24 cellular contexts compared by ENCODE assay signal in the genomic region with DNA sequence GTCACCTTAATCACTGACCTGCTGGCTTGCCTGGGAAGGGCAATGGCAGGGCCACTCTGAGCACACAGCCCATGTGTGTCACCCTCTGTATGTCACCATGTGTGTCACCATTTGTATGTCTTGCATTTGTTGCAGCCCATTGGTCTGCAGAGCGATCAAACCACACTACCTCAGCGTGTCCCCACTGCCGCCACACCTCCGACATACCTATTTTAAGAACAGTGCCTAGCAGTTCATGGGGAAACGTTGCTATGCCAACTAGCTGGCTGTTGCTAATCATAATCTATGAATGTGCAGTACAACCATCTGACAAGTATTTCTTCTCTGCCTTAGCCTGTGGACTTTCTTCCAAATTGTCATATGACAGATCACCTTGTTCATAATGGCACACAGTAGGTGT. TPM values are rescaled to one million over a fixed set of nuclear protein-coding genes. Genes with fewer than 3 reads are reported as not detected.
A peak's percentile ranks its signal among the peaks of the same experiment; 100 is the strongest.
DNase-seq lines count a peak whose midpoint lies in the region; ATAC-seq and TF ChIP-seq lines count a peak whose summit lies in the region.
"Had no signal": no experiment of that assay in that cellular context is flagged by ENCODE, and none has a peak within 500 bp of the region (broad histone marks: within the 10 kb centered on the region; RNA-seq: fewer than 3 reads in every experiment).

No MANE protein-coding gene starts in this region.

- TF ChIP-seq EP300 in neural cell (conservative IDR thresholded peaks at IDR 0.05; ENCODE audit: poor library complexity, severe bottlenecking), result peak; percentile 42

- H3K4me1 ChIP-seq in H9 (ENCODE audit: insufficient read depth, low read length), result peaks cover 8% of the 10 kb centered on the region; the same call in 1 of the 2 replicates
- H3K4me1 ChIP-seq: Caco-2 had no signal

- WGBS in H9 (ENCODE audit: extremely low coverage, insufficient read length, low lambda C conversion rate), result no CpG with 5 or more reads among the region's 5 CpGs

- no peak overlapping the region for H3K27ac Mint-ChIP-seq in H9
- H3K27ac Mint-ChIP-seq: CD8-positive, alpha-beta T cell had no signal

- H3K79me1 ChIP-seq in H9 (ENCODE audit: insufficient read depth, low read depth, low read length, poor library complexity, severe bottlenecking), result no peaks in the 10 kb centered on the region

- no peak overlapping the region for H2BK20ac ChIP-seq in H9 (ENCODE audit: low read depth, low read length, poor library complexity, severe bottlenecking)

- peak overlapping the region; percentile 28 for H3K4me3 ChIP-seq in neural cell (ENCODE audit: low read length)

- peaks cover 5 to 10% of the 10 kb centered on the region in 2 experiments for H3K9me3 Mint-ChIP-seq in H9

- H3K23me2 ChIP-seq in H9 (ENCODE audit: insufficient read length, low read depth, low read length, poor library complexity, severe bottlenecking), result no peaks in the 10 kb centered on the region

- H3K4ac ChIP-seq in H9 (ENCODE audit: low read depth, low read length), result no peak overlapping the region

- peak; percentile 69 for DNase-seq in Ammon's horn (ENCODE audit: low spot score)
- no peak for DNase-seq in H9
- DNase-seq in NCI-H510A treated with DMSO at 0.1 percent for 48 hours (lab: John Stamatoyannopoulos, UW), result no peak
- no peak for DNase-seq in left lobe of liver (ENCODE audit: low spot score)
- no peak for DNase-seq in SW 1271 (lab: John Stamatoyannopoulos, UW)
- DNase-seq: Caco-2; CD8-positive, alpha-beta T cell; DMS79; EL; GDM1; GOT3; IMR-90; KG1; MM.1S; NCI-H2029; NCI-H2171; NCI-H524 treated with DMSO at 0.1 percent for 48 hours; NCI-H774; SHP77 treated with DMSO at 0.1 percent for 48 hours had no signal

- H3K27ac ChIP-seq in H9 (ENCODE audit: insufficient read length, low read depth, low read length), result no peak overlapping the region
- H3K27ac ChIP-seq in cingulate gyrus (ENCODE audit: low read depth, low read length), result peak overlapping the region; percentile 2
- H3K27ac ChIP-seq in neural cell (ENCODE audit: low read length), result peak overlapping the region; percentile 49
- H3K27ac ChIP-seq: C4-2B, RWPE1 had no signal

- TF ChIP-seq CTCF in H9 (conservative IDR thresholded peaks at IDR 0.05) (no peak), neural cell (IDR thresholded peaks at IDR 0.05; ENCODE audit: poor library complexity, severe bottlenecking) (no peak)

- no peak overlapping the region for H2BK12ac ChIP-seq in H9 (ENCODE audit: insufficient read length, low read depth, low read length)

- peaks cover 98% of the 10 kb centered on the region for H3K27me3 Mint-ChIP-seq in H9 (ENCODE audit: low read depth)

- no peak overlapping the region for H3K14ac ChIP-seq in H9 (ENCODE audit: insufficient read depth, low read length)

- H3K4me2 ChIP-seq in H9 (ENCODE audit: insufficient read depth, insufficient read length, low read length), result no peak overlapping the region
- H3K4me2 ChIP-seq in neural cell (ENCODE audit: low read length), result no peak overlapping the region

- no peak overlapping the region for H3T11ph ChIP-seq in H9 (ENCODE audit: low read length)

- H3K79me2 ChIP-seq in H9 (ENCODE audit: insufficient read depth, low read length), result no peaks in the 10 kb centered on the region
- no peaks in the 10 kb centered on the region for H3K79me2 ChIP-seq in neural cell (replicated peaks; ENCODE audit: insufficient read depth, low read length)

- H3K9me2 ChIP-seq in neural cell (ENCODE audit: insufficient read depth, low read length), result no peaks in the 10 kb centered on the region

- no peak overlapping the region for H4K91ac ChIP-seq in H9 (ENCODE audit: insufficient read length, low read depth, low read length)

- H4K20me1 ChIP-seq in H9 (ENCODE audit: control insufficient read depth, insufficient read depth, insufficient read length), result no peaks in the 10 kb centered on the region
- no peaks in the 10 kb centered on the region for H4K20me1 ChIP-seq in neural cell (ENCODE audit: insufficient read depth)

- no peak for TF ChIP-seq RAD21 in neural cell (conservative IDR thresholded peaks at IDR 0.05)

- no peak overlapping the region for H3K9ac ChIP-seq in H9 (ENCODE audit: extremely low read depth, insufficient read length, low read length)
- H3K9ac ChIP-seq in neural cell (ENCODE audit: low read length), result peak overlapping the region; percentile 32

- no peak overlapping the region for H4K8ac ChIP-seq in H9 (replicated peaks; ENCODE audit: insufficient read length, low read depth, low read length)

- peaks cover 0 to 9% (median 3%) of the 10 kb centered on the region in 3 experiments; a peak in 4 of 7 replicates for H3K36me3 Mint-ChIP-seq in H9 (ENCODE audit: insufficient read depth in 1 of 3, low read depth in 3 of 3)
- H3K36me3 Mint-ChIP-seq: CD8-positive, alpha-beta T cell had no signal

- peak overlapping the region; percentile 86 for H3K23ac ChIP-seq in H9 (ENCODE audit: insufficient read length, low read depth, low read length)

- ATAC-seq in left lobe of liver, result no peak
- ATAC-seq: CD8-positive, alpha-beta T cell; HCT116 had no signal

- no peaks in the 10 kb centered on the region for H3K36me3 ChIP-seq in neural cell (ENCODE audit: insufficient read depth, low read length)

- no peak overlapping the region for H3K4me3 Mint-ChIP-seq in H9
- H3K4me3 Mint-ChIP-seq: CD8-positive, alpha-beta T cell had no signal

- H2AFZ ChIP-seq in H9 (ENCODE audit: low read length) (no peak overlapping the region), neural cell (ENCODE audit: low read depth, low read length) (no peak overlapping the region)

- H4K5ac ChIP-seq in H9 (ENCODE audit: insufficient read length, low read depth, low read length), result no peak overlapping the region

- H3K9me3 ChIP-seq in H9 (ENCODE audit: control insufficient read depth, low read depth, low read length) (no peaks in the 10 kb centered on the region), neural cell (ENCODE audit: low read length) (no peaks in the 10 kb centered on the region)
- H3K9me3 ChIP-seq: Caco-2 had no signal

- no peak overlapping the region for H2BK120ac ChIP-seq in H9 (ENCODE audit: low read depth, low read length, poor library complexity, severe bottlenecking)

- no peak overlapping the region for H2BK15ac ChIP-seq in H9 (ENCODE audit: low read depth, low read length)

- H3K56ac ChIP-seq in H9 (ENCODE audit: insufficient read length, low read depth, low read length), result no peak overlapping the region

- H3K27me3 ChIP-seq in H9 (ENCODE audit: insufficient read depth, low read length), result no peaks in the 10 kb centered on the region; the same call in 1 of the 2 replicates
- H3K27me3 ChIP-seq in neural cell (ENCODE audit: insufficient read depth, low read depth, low read length), result no peaks in the 10 kb centered on the region

- peaks cover 48 to 52% of the 10 kb centered on the region in 2 experiments for H3K4me1 Mint-ChIP-seq in H9

- H2AK5ac ChIP-seq in H9 (ENCODE audit: insufficient read length, low read length), result no peak overlapping the region

- H3F3A ChIP-seq in neural cell (ENCODE audit: insufficient read depth, low read length, poor library complexity, severe bottlenecking), result no peaks in the 10 kb centered on the region

- no peak overlapping the region for H2BK5ac ChIP-seq in H9 (ENCODE audit: insufficient read length, low read length)

- H3K18ac ChIP-seq in H9 (ENCODE audit: insufficient read length, low read depth, low read length), result no peak overlapping the region

TF ChIP-seq in neural cell, 6 proteins besides CTCF, POLR2A, EP300 and RAD21:
- TF ChIP-seq POLR2AphosphoS5 (IDR thresholded peaks at IDR 0.05) (peak; percentile 35), TAF1 (IDR thresholded peaks at IDR 0.05; ENCODE audit: low read depth) (no peak), MXI1 (conservative IDR thresholded peaks at IDR 0.05; ENCODE audit: poor library complexity, severe bottlenecking) (peak; percentile 29)
TF ChIP-seq in neural cell: peak in this region for 2.

RNA-seq across cellular contexts. Expression of gene CRMP1, which starts 8.0 kb away (rescaled TPM):
- total RNA-seq in H9 (2021), result 71.6 and 73.1 TPM in 2 replicates
- 642 and 752 TPM in 2 replicates for polyA plus RNA-seq in neural cell
- polyA minus RNA-seq in neural cell, result 709 and 726 TPM in 2 replicates
- total RNA-seq in left lobe of liver, result 0.13 TPM
- total RNA-seq: Caco-2; CD8-positive, alpha-beta T cell had no signal

Comparison
In these comparisons a context has a peak if more than half of its experiments do, and no peak if none do; other contexts are left out.
1. RNA of gene CRMP1, which starts 8.0 kb away (total RNA-seq): 71.6 to 73.1 TPM in H9; 0.13 TPM in left lobe of liver (single experiment); every median in the first group is over 10 times any median in the second.